ENCODE assay signal across 21 cellular contexts in genomic region chr1:210586785-210587184, GRCh38.
A peak's percentile ranks its signal among the peaks of the same experiment; 100 is the strongest.
DNase-seq lines count a peak whose midpoint lies in the region; ATAC-seq and TF ChIP-seq lines count a peak whose summit lies in the region.
"Had no signal": no experiment of that assay in that cellular context is flagged by ENCODE, and none has a peak within 500 bp of the region (broad histone marks: within the 10 kb centered on the region; RNA-seq: fewer than 3 reads in every experiment).

No MANE protein-coding gene starts in this region.

- H3K4me2 ChIP-seq in mammary epithelial cell (ENCODE audit: insufficient read depth, low read depth, low read length) = no peak overlapping the region
- H3K4me2 ChIP-seq: BLaER1, KMS-11 had no signal

- H3K9me3 ChIP-seq in BE2C (no peaks in the 10 kb centered on the region), mammary epithelial cell (replicated peaks; ENCODE audit: insufficient read depth, low read length) (no peaks in the 10 kb centered on the region)
- H3K9me3 ChIP-seq: gastrocnemius medialis, tibial artery had no signal

- ATAC-seq in HG03045 (IDR thresholded peaks at IDR 0.05; ENCODE audit: unreplicated experiment) = no peak
- ATAC-seq: gastrocnemius medialis, SK-N-SH treated with all-trans-retinoic acid at 6 μM for 48 hours had no signal

- dilution Hi-C loops in mammary epithelial cell (cut with HindIII; ENCODE audit: low sequenced_read_pairs) = no loop called here

- H3K4me3 ChIP-seq in BE2C (ENCODE audit: low read depth, low read length) = no peak overlapping the region
- no peak overlapping the region for H3K4me3 ChIP-seq in mammary epithelial cell (replicated peaks in 1 of 3; ENCODE audit: insufficient read depth in 1 of 3, low read depth in 2 of 3, low read length in 3 of 3)
- H3K4me3 ChIP-seq: BLaER1, coronary artery, gastrocnemius medialis, tibial artery had no signal

- no peak for TF ChIP-seq CTCF in BE2C (IDR thresholded peaks at IDR 0.05; ENCODE audit: low read depth, low read length)
- TF ChIP-seq CTCF in mammary epithelial cell (conservative IDR thresholded peaks at IDR 0.05 in 1 of 2, IDR thresholded peaks at IDR 0.05 in 1 of 2; ENCODE audit: extremely low read depth in 1 of 2, insufficient read depth in 1 of 2, low read depth in 1 of 2, low read length in 2 of 2) = no peak

- WGBS in mammary epithelial cell (ENCODE audit: low coverage, missing lambda C conversion rate) = 33% methylated on average over 4 of the region's 4 CpGs

- no peak overlapping the region for H3K27ac ChIP-seq in mammary epithelial cell (ENCODE audit: insufficient read depth, low read depth, low read length)
- H3K27ac ChIP-seq: BLaER1, coronary artery, gastrocnemius medialis, KMS-11, tibial artery had no signal

- no peaks in the 10 kb centered on the region for H4K20me1 ChIP-seq in mammary epithelial cell (ENCODE audit: insufficient read depth, low read length)
- H4K20me1 ChIP-seq: BLaER1 had no signal

- H3K9ac ChIP-seq in mammary epithelial cell (ENCODE audit: insufficient read depth, low read length) = no peak overlapping the region
- H3K9ac ChIP-seq: BLaER1, KMS-11 had no signal

- H3K36me3 ChIP-seq in BE2C (no peaks in the 10 kb centered on the region), mammary epithelial cell (ENCODE audit: insufficient read depth, low read length) (no peaks in the 10 kb centered on the region)
- H3K36me3 ChIP-seq: BLaER1, gastrocnemius medialis, tibial artery had no signal

- peaks cover 17% of the 10 kb centered on the region for H3K4me1 ChIP-seq in BE2C
- H3K4me1 ChIP-seq in mammary epithelial cell (ENCODE audit: insufficient read depth, low read length) = no peaks in the 10 kb centered on the region
- H3K4me1 ChIP-seq: gastrocnemius medialis, tibial artery had no signal

- no TSS peak for BruUV-seq in mammary epithelial cell (replicated peaks; lab: Mats Ljungman, UMichigan)

- DNase-seq in DMS153 (lab: John Stamatoyannopoulos, UW) = peak; percentile 75
- DNase-seq in NCI-H1694 treated with DMSO at 0.1 percent for 48 hours (lab: John Stamatoyannopoulos, UW) = peak; percentile 91
- peak; percentile 17 for DNase-seq in cerebellum (ENCODE audit: low spot score)
- DNase-seq in pons (ENCODE audit: low spot score) = peak; percentile 88
- DNase-seq in BE2C = no peak
- DNase-seq in HT-29 (ENCODE audit: low spot score) = no peak
- no peak for DNase-seq in mammary epithelial cell
- DNase-seq: activated CD4-positive, alpha-beta T cell treated with anti-CD3 and anti-CD28 coated beads for 4 hours; activated CD8-positive, alpha-beta memory T cell treated with anti-CD3 and anti-CD28 coated beads, Interleukin-2, amount 50 U/mL, for 4 hours; activated gamma-delta T cell; amniotic stem cell; gastrocnemius medialis; naive B cell; NCI-H1417; NCI-H526; tibial artery had no signal

- H3K79me2 ChIP-seq in mammary epithelial cell (ENCODE audit: insufficient read depth, low read length) = no peaks in the 10 kb centered on the region

- CTCF ChIA-PET in mammary epithelial cell (lab: Charles Lee; ENCODE audit: low non-redundant PET) = interaction anchor here (0.6 kb wide), 1 partner anchor 148 kb away, joined by 3 read pairs; no protein-coding TSS in a partner anchor

- in situ Hi-C loops in mammary epithelial cell (cut with MboI; ENCODE audit: low sequenced_read_pairs in 2 of 2) = loop anchor here (5.0 to 10.0 kb wide), 2 partner anchors 548 to 551 kb away; partner anchors contain the start of gene KCNH1 (in 1 of the 2)

- H3K27me3 ChIP-seq in BE2C (no peaks in the 10 kb centered on the region), mammary epithelial cell (ENCODE audit: insufficient read depth, low read length) (no peaks in the 10 kb centered on the region)
- H3K27me3 ChIP-seq: BLaER1, gastrocnemius medialis, tibial artery had no signal

- intact Hi-C loops in mammary epithelial cell (cut with micrococcal nuclease) = loop anchor here (10.0 kb wide), 1 partner anchor 1068 kb away; no protein-coding TSS in a partner anchor

- H2AFZ ChIP-seq in mammary epithelial cell (ENCODE audit: low read depth, low read length) = no peak overlapping the region

Comparison
In these comparisons a context has a peak if more than half of its experiments do, and no peak if none do; other contexts are left out.
1. DNase-seq: peak in DMS153 (single experiment), NCI-H1694 treated with DMSO at 0.1 percent for 48 hours (single experiment), cerebellum (single experiment) and pons (single experiment); none in BE2C (single experiment), HT-29 (single experiment) and mammary epithelial cell (single experiment).